Comparison of ENCODE assay signal across 12 cellular contexts in genomic region chr7:22094413-22095304, GRCh38.
DNase-seq lines count a peak whose midpoint lies in the region; ATAC-seq and TF ChIP-seq lines count a peak whose summit lies in the region.
"Had no signal": no experiment of that assay in that cellular context is flagged by ENCODE, and none has a peak within 500 bp of the region (broad histone marks: within the 10 kb centered on the region; RNA-seq: fewer than 3 reads in every experiment).

No MANE protein-coding gene starts in this region.

- H3K36me3 Mint-ChIP-seq in endothelial cell (ENCODE audit: low read depth, unreplicated experiment) (peaks cover 18% of the 10 kb centered on the region), MCF 10A (ENCODE audit: insufficient read depth, unreplicated experiment) (no peaks in the 10 kb centered on the region)
- H3K36me3 Mint-ChIP-seq: activated naive CD4-positive, alpha-beta T cell treated with anti-CD3 and anti-CD28 coated beads, Interleukin-2, amount 10 ng/mL, durations not matched to agents 7 days and 5 days had no signal

- H3K27ac Mint-ChIP-seq in endothelial cell (ENCODE audit: unreplicated experiment) (no peak overlapping the region), MCF 10A (ENCODE audit: low read depth, unreplicated experiment) (no peak overlapping the region)
- H3K27ac Mint-ChIP-seq: activated naive CD4-positive, alpha-beta T cell treated with anti-CD3 and anti-CD28 coated beads, Interleukin-2, amount 10 ng/mL, durations not matched to agents 7 days and 5 days had no signal

- H3K4me3 ChIP-seq in upper lobe of right lung, result no peak overlapping the region

- H3K27me3 Mint-ChIP-seq in endothelial cell (ENCODE audit: unreplicated experiment) (peaks cover 5% of the 10 kb centered on the region), MCF 10A (ENCODE audit: insufficient read depth, unreplicated experiment) (no peaks in the 10 kb centered on the region)

- CTCF ChIA-PET in MCF 10A (lab: Yijun Ruan, JAX), result interaction anchor here (0.6 to 3.0 kb wide), 3 partner anchors 8 to 381 kb away, joined by 3 to 14 read pairs (median 3); no protein-coding TSS in a partner anchor

- H3K27me3 ChIP-seq in upper lobe of right lung, result no peaks in the 10 kb centered on the region

- POLR2A ChIA-PET in MCF 10A (lab: Yijun Ruan, JAX), result interaction anchor here (1.8 kb wide), 1 partner anchor 11 kb away, joined by 6 read pairs; no protein-coding TSS in a partner anchor

- H3K9me3 ChIP-seq in upper lobe of right lung, result no peaks in the 10 kb centered on the region

- TF ChIP-seq CTCF in endothelial cell (IDR thresholded peaks at IDR 0.05; ENCODE audit: unreplicated experiment), result peak; percentile 40
- TF ChIP-seq CTCF in upper lobe of right lung (IDR thresholded peaks at IDR 0.05), result no peak
- no peak for TF ChIP-seq CTCF in MCF 10A (IDR thresholded peaks at IDR 0.05; ENCODE audit: unreplicated experiment)

- no peak overlapping the region for H3K27ac ChIP-seq in upper lobe of right lung
- H3K27ac ChIP-seq: C4-2B had no signal

- no peaks in the 10 kb centered on the region for H3K4me1 ChIP-seq in upper lobe of right lung

- intact Hi-C loops in left cardiac atrium (cut with DNase I), result no loop called here
- intact Hi-C loops in cardiac septum (cut with DNase I), result no loop called here
- intact Hi-C loops in upper lobe of right lung (cut with DNase I), result no loop called here
- intact Hi-C loops in MCF 10A (cut with micrococcal nuclease), result no loop called here

- no TSS peak for BruUV-seq in MCF 10A (replicated peaks; lab: Mats Ljungman, UMichigan)

- no peaks in the 10 kb centered on the region for H3K36me3 ChIP-seq in upper lobe of right lung

- peak; percentile 20 to 33 for ATAC-seq in left cardiac atrium
- ATAC-seq in upper lobe of right lung, result peak; percentile 7

- DNase-seq in left cardiac atrium, result no peak
- no peak for DNase-seq in cardiac septum (ENCODE audit: low spot score)
- DNase-seq in NCI-H345 treated with DMSO at 0.1 percent for 48 hours (lab: John Stamatoyannopoulos, UW; ENCODE audit: unreplicated experiment), result peak; percentile 8
- DNase-seq in endothelial cell (ENCODE audit: low spot score), result no peak
- DNase-seq in upper lobe of right lung, result no peak
- no peak for DNase-seq in MCF 10A (ENCODE audit: unreplicated experiment)
- DNase-seq in SW 1271 (lab: John Stamatoyannopoulos, UW), result no peak
- no peak for DNase-seq in dermis blood vessel endothelial cell
- DNase-seq: activated naive CD4-positive, alpha-beta T cell treated with anti-CD3 and anti-CD28 coated beads, Interleukin-2, amount 10 ng/mL, durations not matched to agents 7 days and 5 days; effector CD4-positive, alpha-beta T cell; H7 had no signal

- no peaks in the 10 kb centered on the region for H3K9me3 Mint-ChIP-seq in endothelial cell (ENCODE audit: unreplicated experiment)
- no peaks in the 10 kb centered on the region for H3K9me3 Mint-ChIP-seq in MCF 10A (ENCODE audit: unreplicated experiment)
- H3K9me3 Mint-ChIP-seq: activated naive CD4-positive, alpha-beta T cell treated with anti-CD3 and anti-CD28 coated beads, Interleukin-2, amount 10 ng/mL, durations not matched to agents 7 days and 5 days had no signal

- H3K4me1 Mint-ChIP-seq in endothelial cell (ENCODE audit: unreplicated experiment) (peaks cover 5% of the 10 kb centered on the region), MCF 10A (ENCODE audit: insufficient read depth, unreplicated experiment) (no peaks in the 10 kb centered on the region)
- H3K4me1 Mint-ChIP-seq: activated naive CD4-positive, alpha-beta T cell treated with anti-CD3 and anti-CD28 coated beads, Interleukin-2, amount 10 ng/mL, durations not matched to agents 7 days and 5 days had no signal

- H3K4me3 Mint-ChIP-seq in endothelial cell (ENCODE audit: unreplicated experiment) (no peak overlapping the region), MCF 10A (ENCODE audit: unreplicated experiment) (no peak overlapping the region)
- H3K4me3 Mint-ChIP-seq: activated naive CD4-positive, alpha-beta T cell treated with anti-CD3 and anti-CD28 coated beads, Interleukin-2, amount 10 ng/mL, durations not matched to agents 7 days and 5 days had no signal
